24 cellular contexts compared by ENCODE assay signal in the genomic region with DNA sequence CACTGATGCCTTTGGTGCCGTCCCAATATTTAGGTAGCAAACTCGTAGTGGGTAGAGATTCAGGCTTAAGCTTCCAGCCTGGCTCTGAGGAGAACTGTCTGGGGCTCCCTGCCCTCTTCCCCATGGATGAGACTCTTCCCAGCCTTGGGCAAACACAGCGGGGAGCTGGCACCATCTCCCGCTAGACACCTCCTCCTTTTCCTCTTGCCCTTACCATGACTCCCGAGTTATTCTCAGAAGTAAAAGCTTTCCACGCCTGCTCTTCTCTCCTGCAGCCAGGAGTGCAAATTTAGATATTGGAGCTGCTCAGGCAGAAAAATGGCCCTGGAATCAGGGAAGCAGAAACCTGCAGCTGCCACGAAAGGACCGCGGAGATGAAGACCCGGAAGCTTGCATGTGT.
"Had no signal": no experiment of that assay in that cellular context is flagged by ENCODE, and none has a peak within 500 bp of the region (broad histone marks: within the 10 kb centered on the region; RNA-seq: fewer than 3 reads in every experiment).

No MANE protein-coding gene starts in this region.

- DNase-seq: activated naive CD4-positive, alpha-beta T cell; activated T-cell treated with anti-CD3 and anti-CD28 coated beads, Interleukin-2, amount 50 U/mL, for 24 hours; adrenal gland; brain microvascular endothelial cell; central memory CD4-positive, alpha-beta T cell; effector memory CD4-positive, alpha-beta T cell; foreskin melanocyte; kidney glomerular epithelial cell; left ventricle myocardium inferior; mammary epithelial cell; spleen; stimulated activated CD4-positive, alpha-beta T cell treated with anti-CD3 and anti-CD28 coated beads, Interleukin-4, amount 100 ng/mL, for 1 hour; stimulated activated naive CD4-positive, alpha-beta T cell; testis had no signal

- H3K4me1 ChIP-seq: adrenal gland, ascending aorta, left ventricle myocardium inferior, prostate gland, spleen, testis, vagina had no signal

- H3K9me3 Mint-ChIP-seq: activated T-cell treated with anti-CD3 and anti-CD28 coated beads, Interleukin-2, amount 50 U/mL, for 24 hours; activated T-helper 2 cell treated with anti-CD3 and anti-CD28 coated beads, Interferon-gamma antibody, Interleukin-2, Interleukin-4, amounts not matched to agents 10 μg/mL and 5 μg/mL and 100 μg/mL, durations not matched to agents 14 hours and 24 hours and 36 hours; natural killer cell treated with Interleukin-12 subunit alpha and Interleukin-12 subunit beta and Interleukin-15 and Interleukin-18, amount 100 ng/mL, for 72 hours; type B pancreatic cell had no signal

- ATAC-seq: esophagus mucosa; natural killer cell treated with Interleukin-12 subunit alpha and Interleukin-12 subunit beta and Interleukin-15 and Interleukin-18, amount 100 ng/mL, for 72 hours; WTC11 had no signal

- H3K9me3 ChIP-seq: adrenal gland, ascending aorta, left ventricle myocardium inferior, prostate gland, spleen, testis, vagina had no signal

- H3K36me3 Mint-ChIP-seq: activated naive CD8-positive, alpha-beta T cell; natural killer cell treated with Interleukin-12 subunit alpha and Interleukin-12 subunit beta and Interleukin-15 and Interleukin-18, amount 100 ng/mL, for 72 hours; type B pancreatic cell; WTC11 had no signal

- H3K27ac ChIP-seq: adrenal gland, ascending aorta, brain microvascular endothelial cell, hepatocyte, left ventricle myocardium inferior, prostate gland, spleen, testis, vagina had no signal

- H3K27me3 ChIP-seq: ascending aorta, brain microvascular endothelial cell, testis, vagina had no signal

- H3K4me2 ChIP-seq: hepatocyte had no signal

- H3K27ac Mint-ChIP-seq: activated naive CD8-positive, alpha-beta T cell; activated T-cell treated with anti-CD3 and anti-CD28 coated beads, Interleukin-2, amount 50 U/mL, for 24 hours; activated T-helper 2 cell treated with anti-CD3 and anti-CD28 coated beads, Interferon-gamma antibody, Interleukin-2, Interleukin-4, amounts not matched to agents 10 μg/mL and 5 μg/mL and 100 μg/mL, durations not matched to agents 14 hours and 24 hours and 36 hours; natural killer cell treated with Interleukin-12 subunit alpha and Interleukin-12 subunit beta and Interleukin-15 and Interleukin-18, amount 100 ng/mL, for 72 hours; type B pancreatic cell; WTC11 had no signal

- H3K4me3 ChIP-seq: adrenal gland, ascending aorta, hepatocyte, left ventricle myocardium inferior, prostate gland, spleen, testis, vagina had no signal

- H3K36me3 ChIP-seq: adrenal gland, ascending aorta, brain microvascular endothelial cell, left ventricle myocardium inferior, prostate gland, spleen, vagina had no signal

- H3K4me3 Mint-ChIP-seq: activated naive CD8-positive, alpha-beta T cell; activated T-cell treated with anti-CD3 and anti-CD28 coated beads, Interleukin-2, amount 50 U/mL, for 24 hours; natural killer cell treated with Interleukin-12 subunit alpha and Interleukin-12 subunit beta and Interleukin-15 and Interleukin-18, amount 100 ng/mL, for 72 hours; type B pancreatic cell; WTC11 had no signal

- H2AFZ ChIP-seq: hepatocyte had no signal

- H3K79me2 ChIP-seq: hepatocyte had no signal
